16 cellular contexts compared by ENCODE assay signal in the genomic region with DNA sequence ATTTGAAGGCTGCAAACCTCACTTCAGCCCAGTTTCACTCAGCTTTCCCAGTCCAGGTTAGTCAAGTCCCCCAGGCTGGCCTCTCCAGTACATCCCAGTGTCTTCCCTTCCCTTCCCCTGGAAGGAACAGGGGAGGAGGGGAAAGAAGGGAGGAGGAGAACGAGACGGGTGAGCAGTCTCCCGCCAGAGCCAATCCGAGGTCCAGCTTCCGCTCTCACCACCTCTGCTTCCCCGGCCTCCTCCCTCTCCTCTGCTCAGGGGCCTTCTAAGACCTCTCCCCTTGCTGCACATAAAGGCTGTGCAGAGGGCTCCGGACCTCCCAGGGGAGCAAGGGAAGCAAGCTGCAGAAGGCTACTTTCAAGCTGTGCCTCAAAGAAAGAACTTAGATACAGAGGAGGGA. TPM values are rescaled to one million over a fixed set of nuclear protein-coding genes. Genes with fewer than 3 reads are reported as not detected.
DNase-seq lines count a peak whose midpoint lies in the region; ATAC-seq lines count a peak whose summit lies in the region.
"Had no signal": no experiment of that assay in that cellular context is flagged by ENCODE, and none has a peak within 500 bp of the region (broad histone marks: within the 10 kb centered on the region; RNA-seq: fewer than 3 reads in every experiment).

No MANE protein-coding gene starts in this region.

- no peaks in the 10 kb centered on the region for H3K9me3 Mint-ChIP-seq in stimulated activated memory B cell treated with anti-CD40 and anti-IgM and Interleukin-4, amounts not matched to agents 10 μg/mL and 1 μg/mL and 100 μg/mL, for 72 hours
- H3K9me3 Mint-ChIP-seq in activated naive CD4-positive, alpha-beta T cell treated with anti-CD3 and anti-CD28 coated beads, Interleukin-2, amount 50 U/mL, for 72 hours: no peaks in the 10 kb centered on the region
- H3K9me3 Mint-ChIP-seq: activated CD4-positive, alpha-beta T cell treated with anti-CD3 and anti-CD28 coated beads, Interleukin-2, amount 10 ng/mL, durations not matched to agents 7 days and 5 days had no signal

- no peak overlapping the region for H3K27ac Mint-ChIP-seq in stimulated activated memory B cell treated with anti-CD40 and anti-IgM and Interleukin-4, amounts not matched to agents 10 μg/mL and 1 μg/mL and 100 μg/mL, for 72 hours
- no peak overlapping the region for H3K27ac Mint-ChIP-seq in activated naive CD4-positive, alpha-beta T cell treated with anti-CD3 and anti-CD28 coated beads, Interleukin-2, amount 50 U/mL, for 72 hours
- H3K27ac Mint-ChIP-seq: activated CD4-positive, alpha-beta T cell treated with anti-CD3 and anti-CD28 coated beads, Interleukin-2, amount 10 ng/mL, durations not matched to agents 7 days and 5 days had no signal

- H2AK5ac ChIP-seq in mesenchymal stem cell (ENCODE audit: low read length, severe bottlenecking): no peak overlapping the region

- H3K36me3 ChIP-seq in BLaER1: no peaks in the 10 kb centered on the region
- H3K36me3 ChIP-seq in NT2/D1 (ENCODE audit: insufficient read depth, insufficient read length, low read length): peaks cover 2% of the 10 kb centered on the region
- no peaks in the 10 kb centered on the region for H3K36me3 ChIP-seq in mesenchymal stem cell (ENCODE audit: control insufficient read depth in 1 of 2, insufficient read depth in 2 of 2, low read depth in 1 of 2, low read length in 2 of 2)
- H3K36me3 ChIP-seq: SJSA1, upper lobe of right lung had no signal

- no peak overlapping the region for H3K4ac ChIP-seq in mesenchymal stem cell (ENCODE audit: low read depth in 1 of 2, low read length in 2 of 2)

- no peak overlapping the region for H3K27ac ChIP-seq in BLaER1
- no peak overlapping the region for H3K27ac ChIP-seq in mesenchymal stem cell (ENCODE audit: low read length, poor library complexity, severe bottlenecking)
- H3K27ac ChIP-seq: SJSA1, upper lobe of right lung had no signal

- H3K36me3 Mint-ChIP-seq in stimulated activated memory B cell treated with anti-CD40 and anti-IgM and Interleukin-4, amounts not matched to agents 10 μg/mL and 1 μg/mL and 100 μg/mL, for 72 hours: no peaks in the 10 kb centered on the region
- peaks cover 4 to 13% of the 10 kb centered on the region in 2 donors for H3K36me3 Mint-ChIP-seq in activated naive CD4-positive, alpha-beta T cell treated with anti-CD3 and anti-CD28 coated beads, Interleukin-2, amount 50 U/mL, for 72 hours

- peaks cover 47% of the 10 kb centered on the region for H3K27me3 Mint-ChIP-seq in stimulated activated memory B cell treated with anti-CD40 and anti-IgM and Interleukin-4, amounts not matched to agents 10 μg/mL and 1 μg/mL and 100 μg/mL, for 72 hours

- peak overlapping the region in 1 of 2 experiments; percentile 42 for H2BK12ac ChIP-seq in mesenchymal stem cell (ENCODE audit: low read length in 2 of 2)

- H2BK5ac ChIP-seq in mesenchymal stem cell (ENCODE audit: low read depth, low read length, poor library complexity, severe bottlenecking): no peak overlapping the region

- 20% methylated on average over 7 of the region's 7 CpGs for WGBS in mesenchymal stem cell

- H3K9me3 ChIP-seq in BLaER1 (no peaks in the 10 kb centered on the region), NT2/D1 (ENCODE audit: insufficient read depth, low read length) (no peaks in the 10 kb centered on the region), mesenchymal stem cell (ENCODE audit: control insufficient read depth, low read length) (no peaks in the 10 kb centered on the region)
- H3K9me3 ChIP-seq: upper lobe of right lung had no signal

- DNase-seq in NT2/D1 (ENCODE audit: low read depth, low spot score) (no peak), mesenchymal stem cell (peak; percentile 39), RKO (ENCODE audit: low spot score) (no peak)
- DNase-seq in activated naive CD4-positive, alpha-beta T cell treated with anti-CD3 and anti-CD28 coated beads, Interleukin-2, amount 50 U/mL, for 72 hours (ENCODE audit: low spot score in 2 of 2): no peak
- DNase-seq: ACHN; activated CD4-positive, alpha-beta T cell treated with anti-CD3 and anti-CD28 coated beads, Interleukin-2, amount 10 ng/mL, durations not matched to agents 7 days and 5 days; activated T-cell treated with anti-CD3 and anti-CD28 coated beads, Interleukin-2, amount 50 U/mL, for 1 hour; left colon; NCI-H1694 treated with DMSO at 0.1 percent for 48 hours; NCI-H446 treated with DMSO at 0.1 percent for 48 hours; posterior cingulate gyrus; stimulated activated naive CD4-positive, alpha-beta T cell treated with Interleukin-2 at 50 U/mL for 16 hours; upper lobe of right lung had no signal

- H3K4me3 Mint-ChIP-seq in stimulated activated memory B cell treated with anti-CD40 and anti-IgM and Interleukin-4, amounts not matched to agents 10 μg/mL and 1 μg/mL and 100 μg/mL, for 72 hours: no peak overlapping the region

- no peak overlapping the region for H3K14ac ChIP-seq in mesenchymal stem cell (ENCODE audit: low read length in 2 of 2)

- H4K8ac ChIP-seq in mesenchymal stem cell (ENCODE audit: low read length): peak overlapping the region; percentile 77

- no peaks in the 10 kb centered on the region for H4K20me1 ChIP-seq in BLaER1

- peaks cover 30% of the 10 kb centered on the region for H3K4me1 Mint-ChIP-seq in stimulated activated memory B cell treated with anti-CD40 and anti-IgM and Interleukin-4, amounts not matched to agents 10 μg/mL and 1 μg/mL and 100 μg/mL, for 72 hours

- no peaks in the 10 kb centered on the region for H3K79me1 ChIP-seq in mesenchymal stem cell (replicated peaks; ENCODE audit: low read length, poor library complexity, severe bottlenecking)

- H3K4me2 ChIP-seq in BLaER1 (peak overlapping the region; percentile 100), mesenchymal stem cell (ENCODE audit: low read length, poor library complexity, severe bottlenecking) (no peak overlapping the region)

- H3K4me1 ChIP-seq in BLaER1: peaks cover 64% of the 10 kb centered on the region
- H3K4me1 ChIP-seq in NT2/D1 (ENCODE audit: insufficient read depth, insufficient read length): peaks cover 34% of the 10 kb centered on the region
- H3K4me1 ChIP-seq in mesenchymal stem cell (ENCODE audit: control insufficient read depth, insufficient read depth, low read depth, low read length): peaks cover 14% of the 10 kb centered on the region

- H2BK120ac ChIP-seq in mesenchymal stem cell (ENCODE audit: low read depth, low read length): peak overlapping the region; percentile 67

- H3K27me3 ChIP-seq in BLaER1: peaks cover 14% of the 10 kb centered on the region
- peaks cover 3% of the 10 kb centered on the region for H3K27me3 ChIP-seq in NT2/D1 (ENCODE audit: insufficient read depth, insufficient read length)
- peaks cover 56 to 60% of the 10 kb centered on the region in 2 experiments for H3K27me3 ChIP-seq in mesenchymal stem cell (ENCODE audit: control insufficient read depth in 1 of 2, insufficient read depth in 1 of 2, low read length in 2 of 2)

- H3K23ac ChIP-seq in mesenchymal stem cell (ENCODE audit: low read length in 2 of 2): no peak overlapping the region

- no peak overlapping the region for H3K4me3 ChIP-seq in BLaER1
- no peak overlapping the region for H3K4me3 ChIP-seq in NT2/D1 (ENCODE audit: insufficient read length, low read depth)
- H3K4me3 ChIP-seq in mesenchymal stem cell (ENCODE audit: insufficient read depth in 1 of 2, low read depth in 1 of 2, low read length in 2 of 2): no peak overlapping the region
- H3K4me3 ChIP-seq: SJSA1, upper lobe of right lung had no signal

- peak overlapping the region; percentile 87 for H4K91ac ChIP-seq in mesenchymal stem cell (ENCODE audit: low read length)

- peak overlapping the region; percentile 44 for H2BK15ac ChIP-seq in mesenchymal stem cell (ENCODE audit: low read depth, poor library complexity, severe bottlenecking)

- H3K9ac ChIP-seq in BLaER1 (no peak overlapping the region), NT2/D1 (ENCODE audit: insufficient read length, low read depth) (peak overlapping the region; percentile 29), mesenchymal stem cell (ENCODE audit: low read length) (no peak overlapping the region)

- ATAC-seq in stimulated activated memory B cell treated with anti-CD40 and anti-IgM and Interleukin-4, amounts not matched to agents 10 μg/mL and 1 μg/mL and 100 μg/mL, for 72 hours: no peak
- no peak for ATAC-seq in activated naive CD4-positive, alpha-beta T cell treated with anti-CD3 and anti-CD28 coated beads, Interleukin-2, amount 50 U/mL, for 72 hours
- ATAC-seq: left colon, upper lobe of right lung had no signal

- H2AFZ ChIP-seq in mesenchymal stem cell (ENCODE audit: low read depth, low read length): no peak overlapping the region

- peak overlapping the region in 1 of 2 experiments; percentile 89 for H3K18ac ChIP-seq in mesenchymal stem cell (ENCODE audit: low read depth in 1 of 2, low read length in 2 of 2)

RNA-seq across cellular contexts. Expression of gene ATG9B, which starts 4.1 kb away (rescaled TPM):
- 0.28 TPM for polyA plus RNA-seq in mesenchymal stem cell (2013, experiment 1 of 2)
- polyA plus RNA-seq in mesenchymal stem cell (2013, experiment 2 of 2): 0.71 TPM
- total RNA-seq in activated naive CD4-positive, alpha-beta T cell treated with anti-CD3 and anti-CD28 coated beads, Interleukin-2, amount 50 U/mL, for 72 hours: 10 to 100 TPM in 1 of 2 donors, 1 to 10 TPM in 1; 1.1 to 14.9 TPM
- total RNA-seq: SJSA1 had no signal

RNA-seq across cellular contexts. Expression of gene ABCB8, which starts 8.0 kb away (rescaled TPM):
- 17.2 TPM for polyA plus RNA-seq in mesenchymal stem cell (2013, experiment 1 of 2)
- polyA plus RNA-seq in mesenchymal stem cell (2013, experiment 2 of 2): 16.1 TPM
- 10 to 100 TPM; 42.6 to 78.3 TPM for total RNA-seq in activated naive CD4-positive, alpha-beta T cell treated with anti-CD3 and anti-CD28 coated beads, Interleukin-2, amount 50 U/mL, for 72 hours

RNA-seq across cellular contexts. Expression of gene ASIC3, which starts 28.1 kb away (rescaled TPM):
- polyA plus RNA-seq in mesenchymal stem cell (2013, experiment 1 of 2): 0.99 TPM
- 1.0 TPM for polyA plus RNA-seq in mesenchymal stem cell (2013, experiment 2 of 2)
- 10 to 100 TPM in 1 of 2 donors, 1 to 10 TPM in 1; 7.6 to 19.7 TPM for total RNA-seq in activated naive CD4-positive, alpha-beta T cell treated with anti-CD3 and anti-CD28 coated beads, Interleukin-2, amount 50 U/mL, for 72 hours
- total RNA-seq: SJSA1 had no signal

RNA-seq across cellular contexts. Expression of gene NOS3, which starts 29.4 kb away (rescaled TPM):
- 4.7 TPM for polyA plus RNA-seq in mesenchymal stem cell (2013, experiment 1 of 2)
- 3.5 TPM for polyA plus RNA-seq in mesenchymal stem cell (2013, experiment 2 of 2)
- total RNA-seq in activated naive CD4-positive, alpha-beta T cell treated with anti-CD3 and anti-CD28 coated beads, Interleukin-2, amount 50 U/mL, for 72 hours: 10 to 100 TPM in 1 of 2 donors, 1 to 10 TPM in 1; 1.8 to 12.7 TPM
- total RNA-seq: SJSA1 had no signal

RNA-seq across cellular contexts. Expression of gene CDK5, which starts 37.5 kb away (rescaled TPM):
- 20.3 TPM for polyA plus RNA-seq in mesenchymal stem cell (2013, experiment 1 of 2)
- 21.3 TPM for polyA plus RNA-seq in mesenchymal stem cell (2013, experiment 2 of 2)
- total RNA-seq in activated naive CD4-positive, alpha-beta T cell treated with anti-CD3 and anti-CD28 coated beads, Interleukin-2, amount 50 U/mL, for 72 hours: 10 to 100 TPM; 13.0 to 19.4 TPM
